9 cellular contexts compared by ENCODE assay signal in genomic region chr6:32816746-32817204, GRCh38. TPM values are rescaled to one million over a fixed set of nuclear protein-coding genes. Genes with fewer than 3 reads are reported as not detected.
A peak's percentile ranks its signal among the peaks of the same experiment; 100 is the strongest.
DNase-seq lines count a peak whose midpoint lies in the region; ATAC-seq lines count a peak whose summit lies in the region.
"Had no signal": no experiment of that assay in that cellular context is flagged by ENCODE, and none has a peak within 500 bp of the region (broad histone marks: within the 10 kb centered on the region; RNA-seq: fewer than 3 reads in every experiment).

Gene HLA-DOB, minus strand, starts transcription at chr6:32817002. Its CDS starts 51 bp downstream, at chr6:32816951.

- H3K9me3 ChIP-seq in adipocyte (ENCODE audit: control insufficient read depth, low read length) = no peaks in the 10 kb centered on the region
- H3K9me3 ChIP-seq in mesenchymal stem cell (ENCODE audit: control insufficient read depth, low read length) = no peaks in the 10 kb centered on the region

- H3K4me1 ChIP-seq in adipocyte (ENCODE audit: control insufficient read depth, insufficient read depth, low read length) = peaks cover 13% of the 10 kb centered on the region
- H3K4me1 ChIP-seq in mesenchymal stem cell (ENCODE audit: control insufficient read depth, insufficient read depth, low read depth, low read length) = peaks cover 5% of the 10 kb centered on the region

- H4K8ac ChIP-seq in mesenchymal stem cell (ENCODE audit: low read length) = no peak within 1 kb of the TSS

- H2AK5ac ChIP-seq in mesenchymal stem cell (ENCODE audit: low read length, severe bottlenecking) = no peak within 1 kb of the TSS

- H3K14ac ChIP-seq in mesenchymal stem cell (ENCODE audit: low read length in 2 of 2) = no peak within 1 kb of the TSS

- H3K4me2 ChIP-seq in mesenchymal stem cell (ENCODE audit: low read length, poor library complexity, severe bottlenecking) = no peak within 1 kb of the TSS

- H3K79me1 ChIP-seq in mesenchymal stem cell (replicated peaks; ENCODE audit: low read length, poor library complexity, severe bottlenecking) = no peaks in the 10 kb centered on the region

- no peak within 1 kb of the TSS for H2BK15ac ChIP-seq in mesenchymal stem cell (ENCODE audit: low read depth, poor library complexity, severe bottlenecking)

- no peak within 1 kb of the TSS for H2BK12ac ChIP-seq in mesenchymal stem cell (ENCODE audit: low read length in 2 of 2)

- no peak within 1 kb of the TSS for H3K27ac ChIP-seq in mesenchymal stem cell (ENCODE audit: low read length, poor library complexity, severe bottlenecking)

- H3K9ac ChIP-seq in adipocyte (ENCODE audit: low read length) = no peak within 1 kb of the TSS
- no peak within 1 kb of the TSS for H3K9ac ChIP-seq in mesenchymal stem cell (ENCODE audit: low read length)

- H3K23ac ChIP-seq in mesenchymal stem cell (ENCODE audit: low read length in 2 of 2) = no peak within 1 kb of the TSS

- ATAC-seq in HG02623 (IDR thresholded peaks at IDR 0.05; ENCODE audit: unreplicated experiment) (peak; percentile 54), GM18511 (IDR thresholded peaks at IDR 0.05; ENCODE audit: unreplicated experiment) (no peak)

- no peak within 1 kb of the TSS for H3K4me3 ChIP-seq in adipocyte (ENCODE audit: low read length)
- no peak within 1 kb of the TSS for H3K4me3 ChIP-seq in mesenchymal stem cell (ENCODE audit: insufficient read depth in 1 of 2, low read depth in 1 of 2, low read length in 2 of 2)

- 89% methylated on average over 1 of the region's 3 CpGs for WGBS in mesenchymal stem cell

- H3K36me3 ChIP-seq in adipocyte (ENCODE audit: control insufficient read depth, insufficient read depth, low read length, severe bottlenecking) (no peaks in the 10 kb centered on the region), mesenchymal stem cell (ENCODE audit: control insufficient read depth in 1 of 2, insufficient read depth in 2 of 2, low read depth in 1 of 2, low read length in 2 of 2) (no peaks in the 10 kb centered on the region)

- no peak within 1 kb of the TSS for H3K18ac ChIP-seq in mesenchymal stem cell (ENCODE audit: low read depth in 1 of 2, low read length in 2 of 2)

- DNase-seq in ELR (ENCODE audit: low read depth) (peak; percentile 44), adipocyte (ENCODE audit: low read depth) (peak; percentile 43), mesenchymal stem cell (peak; percentile 43), RKO (ENCODE audit: low spot score) (no peak), NCI-H187 treated with DMSO at 0.1 percent for 48 hours (lab: John Stamatoyannopoulos, UW) (no peak)
- no peak for DNase-seq in stimulated activated CD8-positive, alpha-beta memory T cell treated with anti-CD3 and anti-CD28 coated beads, Interleukin-4, amount 100 ng/mL, for 48 hours
- DNase-seq: activated CD8-positive, alpha-beta memory T cell treated with anti-CD3 and anti-CD28 coated beads, Interleukin-2, amount 50 U/mL, for 4 hours had no signal

- no peak within 1 kb of the TSS for H2BK5ac ChIP-seq in mesenchymal stem cell (ENCODE audit: low read depth, low read length, poor library complexity, severe bottlenecking)

- H3K4ac ChIP-seq in mesenchymal stem cell (ENCODE audit: low read depth in 1 of 2, low read length in 2 of 2) = no peak within 1 kb of the TSS

- H2AFZ ChIP-seq in mesenchymal stem cell (ENCODE audit: low read depth, low read length) = no peak within 1 kb of the TSS

- H4K91ac ChIP-seq in mesenchymal stem cell (ENCODE audit: low read length) = no peak within 1 kb of the TSS

- H2BK120ac ChIP-seq in mesenchymal stem cell (ENCODE audit: low read depth, low read length) = no peak within 1 kb of the TSS

- no peaks in the 10 kb centered on the region for H3K27me3 ChIP-seq in adipocyte (replicated peaks; ENCODE audit: control insufficient read depth, insufficient read depth, low read length)
- H3K27me3 ChIP-seq in mesenchymal stem cell (ENCODE audit: control insufficient read depth in 1 of 2, insufficient read depth in 1 of 2, low read length in 2 of 2) = peaks cover 16 to 17% of the 10 kb centered on the region in 2 experiments

RNA-seq across cellular contexts. Expression of gene HLA-DOB, which starts in this region (rescaled TPM):
- polyA plus RNA-seq in mesenchymal stem cell (2013, experiment 1 of 2) = 0.15 TPM
- polyA plus RNA-seq in mesenchymal stem cell (2013, experiment 2 of 2) = 0.15 TPM

Comparison
In these comparisons a context has a peak if more than half of its experiments do, and no peak if none do; other contexts are left out.
1. DNase-seq: peak in ELR (single experiment), adipocyte (single experiment) and mesenchymal stem cell (single experiment); none in stimulated activated CD8-positive, alpha-beta memory T cell treated with anti-CD3 and anti-CD28 coated beads, Interleukin-4, amount 100 ng/mL, for 48 hours (single experiment), RKO (single experiment) and NCI-H187 treated with DMSO at 0.1 percent for 48 hours (single experiment).